Comparison of ENCODE assay signal across 15 cellular contexts in the genomic region with DNA sequence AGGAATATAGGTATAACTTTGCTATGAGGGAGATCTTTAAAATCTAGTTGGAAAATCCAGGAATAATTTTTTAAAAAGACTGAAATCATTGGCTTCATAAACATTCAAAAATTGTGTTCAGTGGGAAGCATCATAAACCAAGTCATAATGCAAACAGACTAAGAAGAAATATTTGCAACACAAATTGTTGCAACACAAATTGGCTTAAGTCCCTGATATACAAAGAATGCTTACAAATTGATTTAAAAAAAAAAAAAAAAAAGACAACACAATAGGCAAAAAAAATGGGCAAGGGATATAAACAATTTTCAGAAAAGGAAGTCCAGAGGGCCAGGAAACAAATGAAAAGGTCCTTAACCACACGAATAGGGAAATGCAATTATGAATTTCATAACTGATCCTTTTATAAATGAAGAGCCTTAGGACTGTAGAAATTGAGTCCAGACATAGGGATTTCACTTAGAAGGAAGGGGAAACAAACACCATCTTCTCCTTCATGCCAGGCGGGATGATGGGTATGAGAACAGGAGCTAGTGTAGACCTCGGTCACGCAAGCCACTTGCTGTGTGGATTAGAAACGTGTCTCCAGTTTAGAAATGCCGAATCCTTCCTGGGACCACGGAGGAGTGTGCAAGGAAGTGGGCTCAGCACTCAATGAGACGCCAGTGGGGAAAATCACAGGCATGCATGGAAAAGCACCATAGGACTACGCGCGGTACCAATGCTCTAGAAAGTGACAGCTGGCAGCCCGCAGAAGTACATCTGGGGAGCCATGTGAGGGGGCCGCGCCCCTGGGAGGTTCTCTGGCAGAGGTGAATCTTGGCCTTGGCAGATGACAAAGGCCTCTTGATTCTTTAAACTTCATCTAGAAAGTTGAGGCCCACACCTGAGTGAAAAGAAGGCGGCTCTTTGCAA.
DNase-seq lines count a peak whose midpoint lies in the region; ATAC-seq and TF ChIP-seq lines count a peak whose summit lies in the region.
"Had no signal": no experiment of that assay in that cellular context is flagged by ENCODE, and none has a peak within 500 bp of the region (broad histone marks: within the 10 kb centered on the region; RNA-seq: fewer than 3 reads in every experiment).

No MANE protein-coding gene starts in this region.

- no peak overlapping the region for H3K4me3 Mint-ChIP-seq in MCF 10A (ENCODE audit: unreplicated experiment)
- H3K4me3 Mint-ChIP-seq in activated CD8-positive, alpha-beta memory T cell treated with anti-CD3 and anti-CD28 coated beads, Interleukin-2, amount 10 ng/mL, durations not matched to agents 7 days and 5 days: no peak overlapping the region
- H3K4me3 Mint-ChIP-seq in type B pancreatic cell: no peak overlapping the region
- H3K4me3 Mint-ChIP-seq: activated naive CD8-positive, alpha-beta T cell treated with anti-CD3 and anti-CD28 coated beads for 36 hours; T-helper 1 cell treated with Interleukin-12 subunit alpha and Interleukin-12 subunit beta and Interleukin-4 antibody, amounts not matched to agents 30 μg/mL and 1 μg/mL, for 36 hours had no signal

- no peaks in the 10 kb centered on the region for H3K27me3 Mint-ChIP-seq in MCF 10A (ENCODE audit: insufficient read depth, unreplicated experiment)
- peaks cover 6% of the 10 kb centered on the region for H3K27me3 Mint-ChIP-seq in activated CD8-positive, alpha-beta memory T cell treated with anti-CD3 and anti-CD28 coated beads, Interleukin-2, amount 10 ng/mL, durations not matched to agents 7 days and 5 days
- peaks cover 4% of the 10 kb centered on the region for H3K27me3 Mint-ChIP-seq in type B pancreatic cell

- H3K4me3 ChIP-seq in mammary epithelial cell (replicated peaks in 1 of 3; ENCODE audit: insufficient read depth in 1 of 3, low read depth in 2 of 3, low read length in 3 of 3) (no peak overlapping the region), fibroblast of villous mesenchyme (ENCODE audit: low read depth, low read length) (no peak overlapping the region), left ventricle myocardium inferior (no peak overlapping the region)

- no peaks in the 10 kb centered on the region for H4K20me1 ChIP-seq in mammary epithelial cell (ENCODE audit: insufficient read depth, low read length)

- dilution Hi-C loops in mammary epithelial cell (cut with HindIII; ENCODE audit: low sequenced_read_pairs): no loop called here

- CTCF ChIA-PET in MCF 10A (lab: Yijun Ruan, JAX) (interaction anchor here (2.0 to 2.8 kb wide), 2 partner anchors 10 to 240 kb away, joined by 12 to 16 read pairs; no protein-coding TSS in a partner anchor), mammary epithelial cell (lab: Charles Lee; ENCODE audit: low non-redundant PET) (no interaction called here)
- CTCF ChIA-PET in activated CD8-positive, alpha-beta memory T cell treated with anti-CD3 and anti-CD28 coated beads, Interleukin-2, amount 10 ng/mL, durations not matched to agents 7 days and 5 days (lab: Charles Lee): interaction anchor here (1.0 to 7.0 kb wide), 4 partner anchors 10 to 245 kb away, joined by 3 to 78 read pairs (median 26); no protein-coding TSS in a partner anchor

- WGBS in mammary epithelial cell (ENCODE audit: low coverage, missing lambda C conversion rate): 86% methylated on average over 14 of the region's 15 CpGs

- BruUV-seq in MCF 10A (replicated peaks; lab: Mats Ljungman, UMichigan) (no TSS peak), mammary epithelial cell (replicated peaks; lab: Mats Ljungman, UMichigan) (no TSS peak)

- no peak overlapping the region for H2AFZ ChIP-seq in mammary epithelial cell (ENCODE audit: low read depth, low read length)

- ATAC-seq in activated CD8-positive, alpha-beta memory T cell treated with anti-CD3 and anti-CD28 coated beads, Interleukin-2, amount 10 ng/mL, durations not matched to agents 7 days and 5 days: no peak

- H3K9ac ChIP-seq in mammary epithelial cell (ENCODE audit: insufficient read depth, low read length): no peak overlapping the region

- intact Hi-C loops in MCF 10A (cut with micrococcal nuclease) (loop anchor here (5.0 kb wide), 1 partner anchor 69 kb away; no protein-coding TSS in a partner anchor), mammary epithelial cell (cut with micrococcal nuclease) (loop anchor here (5.0 kb wide), 1 partner anchor 624 kb away; no protein-coding TSS in a partner anchor), left ventricle myocardium inferior (cut with micrococcal nuclease) (loop anchor here (2.0 kb wide), 1 partner anchor 241 kb away; no protein-coding TSS in a partner anchor)

- TF ChIP-seq CTCF in MCF 10A (IDR thresholded peaks at IDR 0.05; ENCODE audit: unreplicated experiment) (no peak), mammary epithelial cell (conservative IDR thresholded peaks at IDR 0.05 in 1 of 2, IDR thresholded peaks at IDR 0.05 in 1 of 2; ENCODE audit: extremely low read depth in 1 of 2, insufficient read depth in 1 of 2, low read depth in 1 of 2, low read length in 2 of 2) (no peak), fibroblast of villous mesenchyme (IDR thresholded peaks at IDR 0.05; ENCODE audit: insufficient read depth, low read depth, low read length) (no peak), type B pancreatic cell (conservative IDR thresholded peaks at IDR 0.05) (no peak), left ventricle myocardium inferior (IDR thresholded peaks at IDR 0.05; ENCODE audit: borderline replicate concordance) (no peak)

- H3K79me2 ChIP-seq in mammary epithelial cell (ENCODE audit: insufficient read depth, low read length): no peaks in the 10 kb centered on the region

- POLR2A ChIA-PET in MCF 10A (lab: Yijun Ruan, JAX): interaction anchor here (0.6 kb wide), 1 partner anchor 195 kb away, joined by 4 read pairs; no protein-coding TSS in a partner anchor

- no peaks in the 10 kb centered on the region for H3K27me3 ChIP-seq in mammary epithelial cell (ENCODE audit: insufficient read depth, low read length)
- H3K27me3 ChIP-seq in left ventricle myocardium inferior (ENCODE audit: low read depth): peaks cover 4% of the 10 kb centered on the region

- peaks cover 21% of the 10 kb centered on the region for H3K36me3 Mint-ChIP-seq in MCF 10A (ENCODE audit: insufficient read depth, unreplicated experiment)
- H3K36me3 Mint-ChIP-seq in activated CD8-positive, alpha-beta memory T cell treated with anti-CD3 and anti-CD28 coated beads, Interleukin-2, amount 10 ng/mL, durations not matched to agents 7 days and 5 days: no peaks in the 10 kb centered on the region
- no peaks in the 10 kb centered on the region for H3K36me3 Mint-ChIP-seq in type B pancreatic cell
- H3K36me3 Mint-ChIP-seq: activated naive CD8-positive, alpha-beta T cell treated with anti-CD3 and anti-CD28 coated beads for 36 hours had no signal

- H3K9me3 Mint-ChIP-seq in MCF 10A (ENCODE audit: unreplicated experiment) (no peaks in the 10 kb centered on the region), type B pancreatic cell (no peaks in the 10 kb centered on the region)
- H3K9me3 Mint-ChIP-seq in activated CD8-positive, alpha-beta memory T cell treated with anti-CD3 and anti-CD28 coated beads, Interleukin-2, amount 10 ng/mL, durations not matched to agents 7 days and 5 days (ENCODE audit: low read depth): no peaks in the 10 kb centered on the region
- H3K9me3 Mint-ChIP-seq: activated naive CD8-positive, alpha-beta T cell treated with anti-CD3 and anti-CD28 coated beads for 36 hours; T-helper 1 cell treated with Interleukin-12 subunit alpha and Interleukin-12 subunit beta and Interleukin-4 antibody, amounts not matched to agents 30 μg/mL and 1 μg/mL, for 36 hours had no signal

- H3K36me3 ChIP-seq in mammary epithelial cell (ENCODE audit: insufficient read depth, low read length) (no peaks in the 10 kb centered on the region), left ventricle myocardium inferior (no peaks in the 10 kb centered on the region)

- no peak overlapping the region for H3K27ac Mint-ChIP-seq in MCF 10A (ENCODE audit: low read depth, unreplicated experiment)
- no peak overlapping the region for H3K27ac Mint-ChIP-seq in activated CD8-positive, alpha-beta memory T cell treated with anti-CD3 and anti-CD28 coated beads, Interleukin-2, amount 10 ng/mL, durations not matched to agents 7 days and 5 days
- H3K27ac Mint-ChIP-seq in type B pancreatic cell: no peak overlapping the region
- H3K27ac Mint-ChIP-seq: activated naive CD8-positive, alpha-beta T cell treated with anti-CD3 and anti-CD28 coated beads for 36 hours; T-helper 1 cell treated with Interleukin-12 subunit alpha and Interleukin-12 subunit beta and Interleukin-4 antibody, amounts not matched to agents 30 μg/mL and 1 μg/mL, for 36 hours had no signal

- in situ Hi-C loops in mammary epithelial cell (cut with MboI; ENCODE audit: low sequenced_read_pairs in 2 of 2): loop anchor here (5.0 kb wide), 2 partner anchors 239 to 244 kb away; no protein-coding TSS in a partner anchor

- H3K27ac ChIP-seq in mammary epithelial cell (ENCODE audit: insufficient read depth, low read depth, low read length) (no peak overlapping the region), left ventricle myocardium inferior (replicated peaks) (no peak overlapping the region)

- H3K4me1 ChIP-seq in mammary epithelial cell (ENCODE audit: insufficient read depth, low read length) (no peaks in the 10 kb centered on the region), left ventricle myocardium inferior (peaks cover 15% of the 10 kb centered on the region)

- DNase-seq in MCF 10A (ENCODE audit: unreplicated experiment) (peak; percentile 45), mammary epithelial cell (no peak), fibroblast of villous mesenchyme (ENCODE audit: low read depth) (peak; percentile 82), type B pancreatic cell (ENCODE audit: extremely low spot score, unreplicated experiment) (peak; percentile 49), superior temporal gyrus (ENCODE audit: extremely low spot score) (no peak), NCI-H1694 treated with DMSO at 0.1 percent for 48 hours (lab: John Stamatoyannopoulos, UW) (no peak), left ventricle myocardium inferior (no peak)
- DNase-seq in activated CD8-positive, alpha-beta memory T cell treated with anti-CD3 and anti-CD28 coated beads, Interleukin-2, amount 10 ng/mL, durations not matched to agents 7 days and 5 days: peak; percentile 34
- DNase-seq: activated naive CD8-positive, alpha-beta T cell treated with anti-CD3 and anti-CD28 coated beads for 36 hours; activated T-cell treated with anti-CD3 and anti-CD28 coated beads for 4 hours; caudate nucleus; glutamatergic neuron; NCI-H2029; NCI-H524 treated with DMSO at 0.1 percent for 48 hours had no signal

- H3K4me2 ChIP-seq in mammary epithelial cell (ENCODE audit: insufficient read depth, low read depth, low read length): no peak overlapping the region

- no peaks in the 10 kb centered on the region for H3K4me1 Mint-ChIP-seq in MCF 10A (ENCODE audit: insufficient read depth, unreplicated experiment)
- no peaks in the 10 kb centered on the region for H3K4me1 Mint-ChIP-seq in activated CD8-positive, alpha-beta memory T cell treated with anti-CD3 and anti-CD28 coated beads, Interleukin-2, amount 10 ng/mL, durations not matched to agents 7 days and 5 days
- H3K4me1 Mint-ChIP-seq in type B pancreatic cell (ENCODE audit: unreplicated experiment): peaks cover 29% of the 10 kb centered on the region

- no peaks in the 10 kb centered on the region for H3K9me3 ChIP-seq in mammary epithelial cell (replicated peaks; ENCODE audit: insufficient read depth, low read length)
- no peaks in the 10 kb centered on the region for H3K9me3 ChIP-seq in left ventricle myocardium inferior (replicated peaks)

Comparison
In these comparisons a context has a peak if more than half of its experiments do, and no peak if none do; other contexts are left out.
1. DNase-seq: peak in MCF 10A (single experiment), activated CD8-positive, alpha-beta memory T cell treated with anti-CD3 and anti-CD28 coated beads, Interleukin-2, amount 10 ng/mL, durations not matched to agents 7 days and 5 days (single experiment), fibroblast of villous mesenchyme (single experiment) and type B pancreatic cell (single experiment); none in mammary epithelial cell (single experiment), superior temporal gyrus (single experiment), NCI-H1694 treated with DMSO at 0.1 percent for 48 hours (single experiment) and left ventricle myocardium inferior (single experiment).